Comparison of ENCODE assay signal across 12 cellular contexts in the genomic region with DNA sequence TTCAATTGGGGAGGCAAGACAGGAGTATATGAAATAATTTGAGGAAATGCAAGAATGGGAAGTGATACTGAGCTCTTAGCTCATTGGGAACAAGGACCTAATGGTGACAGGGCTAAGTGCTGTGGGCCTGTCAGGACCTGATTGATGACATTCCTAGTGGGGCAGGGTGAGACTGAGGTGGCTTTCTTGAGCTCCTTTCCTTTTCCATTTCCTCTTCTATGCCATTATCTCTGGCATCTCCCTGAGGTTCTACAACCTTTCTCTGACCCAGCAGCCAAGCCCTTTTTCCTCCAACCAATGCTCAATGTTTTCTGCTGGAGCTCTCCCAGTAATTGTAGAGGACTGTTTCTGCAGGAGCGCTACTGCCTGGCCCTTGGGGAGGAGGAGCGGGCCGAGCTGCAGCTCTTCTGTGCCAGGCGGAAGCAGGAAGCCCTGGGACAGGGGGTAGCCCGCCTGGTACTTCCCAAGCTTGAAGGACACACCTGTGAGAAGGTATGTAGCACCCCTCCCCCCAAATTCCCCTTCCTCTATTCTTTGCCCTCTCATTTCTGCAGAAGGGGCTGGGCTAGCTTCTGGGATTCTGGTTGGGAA. TPM values are rescaled to one million over a fixed set of nuclear protein-coding genes. Genes with fewer than 3 reads are reported as not detected.
DNase-seq lines count a peak whose midpoint lies in the region; ATAC-seq, FAIRE-seq and TF ChIP-seq lines count a peak whose summit lies in the region.
"Had no signal": no experiment of that assay in that cellular context is flagged by ENCODE, and none has a peak within 500 bp of the region (broad histone marks: within the 10 kb centered on the region; RNA-seq: fewer than 3 reads in every experiment).

No MANE protein-coding gene starts in this region.

- no peak for ATAC-seq in HG03442 (IDR thresholded peaks at IDR 0.05; ENCODE audit: unreplicated experiment)

- H3K9me3 Mint-ChIP-seq in activated CD4-positive, alpha-beta T cell treated with anti-CD3 and anti-CD28 coated beads, Interleukin-2, amount 10 ng/mL, durations not matched to agents 7 days and 5 days = no peaks in the 10 kb centered on the region

- peaks cover 39 to 48% of the 10 kb centered on the region in 2 donors for H3K4me1 ChIP-seq in duodenal mucosa (ENCODE audit: control insufficient read depth in 1 of 2, insufficient read depth in 2 of 2, low read length in 2 of 2)
- H3K4me1 ChIP-seq in prostate gland (replicated peaks) = peaks cover 28% of the 10 kb centered on the region

- TF ChIP-seq CTCF in prostate gland (IDR thresholded peaks at IDR 0.05) = no peak

- H3K4me3 ChIP-seq in duodenal mucosa (ENCODE audit: low read depth in 1 of 2, low read length in 2 of 2) (peak overlapping the region in 1 of 2 donors; percentile 89), prostate gland (no peak overlapping the region)

- CTCF ChIA-PET in activated CD4-positive, alpha-beta T cell treated with anti-CD3 and anti-CD28 coated beads, Interleukin-2, amount 10 ng/mL, durations not matched to agents 7 days and 5 days (lab: Charles Lee) = interaction anchor here (1.0 to 7.7 kb wide), 5 partner anchors 9 to 430 kb away, joined by 3 to 192 read pairs (median 7); partner anchors contain the start of gene TAF8

- H3K27ac Mint-ChIP-seq in activated CD4-positive, alpha-beta T cell treated with anti-CD3 and anti-CD28 coated beads, Interleukin-2, amount 10 ng/mL, durations not matched to agents 7 days and 5 days = peak overlapping the region; percentile 16

- H3K27me3 ChIP-seq in duodenal mucosa (ENCODE audit: control insufficient read depth in 1 of 2, insufficient read depth in 2 of 2, low read length in 2 of 2) (no peaks in the 10 kb centered on the region), prostate gland (replicated peaks; ENCODE audit: insufficient read depth) (no peaks in the 10 kb centered on the region)

- 36% methylated on average over 5 of the region's 5 CpGs for WGBS in prostate gland

- peaks cover 25% of the 10 kb centered on the region for H3K4me1 Mint-ChIP-seq in activated CD4-positive, alpha-beta T cell treated with anti-CD3 and anti-CD28 coated beads, Interleukin-2, amount 10 ng/mL, durations not matched to agents 7 days and 5 days

- H3K4me3 Mint-ChIP-seq in activated CD4-positive, alpha-beta T cell treated with anti-CD3 and anti-CD28 coated beads, Interleukin-2, amount 10 ng/mL, durations not matched to agents 7 days and 5 days = no peak overlapping the region

- H3K9me3 ChIP-seq in duodenal mucosa (ENCODE audit: control insufficient read depth in 1 of 2, low read length in 2 of 2) (no peaks in the 10 kb centered on the region), prostate gland (no peaks in the 10 kb centered on the region)

- POLR2A ChIA-PET in activated CD4-positive, alpha-beta T cell treated with anti-CD3 and anti-CD28 coated beads, Interleukin-2, amount 10 ng/mL, durations not matched to agents 7 days and 5 days (lab: Charles Lee) = interaction anchor here (0.5 kb wide), 1 partner anchor 420 kb away, joined by 4 read pairs; no protein-coding TSS in a partner anchor

- peaks cover 11% of the 10 kb centered on the region for H3K36me3 Mint-ChIP-seq in activated CD4-positive, alpha-beta T cell treated with anti-CD3 and anti-CD28 coated beads, Interleukin-2, amount 10 ng/mL, durations not matched to agents 7 days and 5 days (ENCODE audit: low read depth)

- TF ChIP-seq POLR2A in prostate gland (IDR thresholded peaks at IDR 0.05) (no peak), GM12892 (IDR thresholded peaks at IDR 0.05; ENCODE audit: low read depth, low read length) (no peak)

- H3K27ac ChIP-seq in duodenal mucosa (ENCODE audit: low read depth, low read length) (peak overlapping the region; percentile 54), prostate gland (peak overlapping the region; percentile 42 to 51)

- H3K9ac ChIP-seq in duodenal mucosa (ENCODE audit: low read depth in 1 of 2, low read length in 2 of 2) = peak overlapping the region; percentile 15 to 25

- H3K36me3 ChIP-seq in duodenal mucosa (ENCODE audit: control insufficient read depth in 1 of 2, insufficient read depth in 2 of 2, low read length in 2 of 2) (peaks cover 5 to 8% of the 10 kb centered on the region in 2 donors), prostate gland (peaks cover 0 to 3% of the 10 kb centered on the region in 2 donors)

- intact Hi-C loops in prostate gland (cut with DNase I) = loop anchor here (5.0 to 10.0 kb wide), 3 partner anchors 138 to 190 kb away; partner anchors contain the start of genes BYSL and MED20

- peaks cover 16% of the 10 kb centered on the region for H3K27me3 Mint-ChIP-seq in activated CD4-positive, alpha-beta T cell treated with anti-CD3 and anti-CD28 coated beads, Interleukin-2, amount 10 ng/mL, durations not matched to agents 7 days and 5 days

- no peak for DNase-seq in activated CD4-positive, alpha-beta T cell treated with anti-CD3 and anti-CD28 coated beads, Interleukin-2, amount 10 ng/mL, durations not matched to agents 7 days and 5 days
- DNase-seq in activated CD4-positive, alpha-beta T cell treated with anti-CD3 and anti-CD28 coated beads, Interleukin-2, amount 50 U/mL, for 4 hours = no peak
- DNase-seq in NOMO-1 (lab: John Stamatoyannopoulos, UW; ENCODE audit: unreplicated experiment in 2 of 2) (peak; percentile 86 to 90), prostate gland (ENCODE audit: low spot score) (no peak), NCI-H748 treated with DMSO at 0.1 percent for 48 hours (lab: John Stamatoyannopoulos, UW) (no peak), GM12892 (ENCODE audit: insufficient read length) (no peak)
- DNase-seq: caudate nucleus, foreskin fibroblast had no signal

- no peak for FAIRE-seq in GM12892 (lab: Jason Lieb, UNC)
- FAIRE-seq: GM19239 had no signal

RNA-seq across cellular contexts. Expression of gene TOMM6, which starts 2.8 kb away (rescaled TPM):
- 100 to 1,000 TPM; 167 to 202 TPM for total RNA-seq in activated CD4-positive, alpha-beta T cell treated with anti-CD3 and anti-CD28 coated beads, Interleukin-2, amount 10 ng/mL, durations not matched to agents 7 days and 5 days
- 100 to 1,000 TPM; 158 to 233 TPM for total RNA-seq in prostate gland
- polyA plus RNA-seq in GM12892 (2012; ENCODE audit: missing spikeins) = 468 TPM

RNA-seq across cellular contexts. Expression of gene PRICKLE4, which starts 4.1 kb away (rescaled TPM):
- not detected for total RNA-seq in activated CD4-positive, alpha-beta T cell treated with anti-CD3 and anti-CD28 coated beads, Interleukin-2, amount 10 ng/mL, durations not matched to agents 7 days and 5 days
- 10 to 100 TPM; 11.4 to 11.6 TPM for total RNA-seq in prostate gland
- polyA plus RNA-seq in GM12892 (2012; ENCODE audit: missing spikeins) = not detected

RNA-seq across cellular contexts. Expression of gene FRS3, which starts 5.0 kb away (rescaled TPM):
- 1 to 10 TPM; 4.6 TPM for total RNA-seq in activated CD4-positive, alpha-beta T cell treated with anti-CD3 and anti-CD28 coated beads, Interleukin-2, amount 10 ng/mL, durations not matched to agents 7 days and 5 days
- 10 to 100 TPM in 1 of 2 donors, 1 to 10 TPM in 1; 5.9 to 18.4 TPM for total RNA-seq in prostate gland
- 1.9 TPM for polyA plus RNA-seq in GM12892 (2012; ENCODE audit: missing spikeins)

RNA-seq across cellular contexts. Expression of gene PGC, which starts 37.5 kb away (rescaled TPM):
- not detected for total RNA-seq in activated CD4-positive, alpha-beta T cell treated with anti-CD3 and anti-CD28 coated beads, Interleukin-2, amount 10 ng/mL, durations not matched to agents 7 days and 5 days
- 100 to 1,000 TPM in 1 of 2 donors, 10 to 100 TPM in 1; 18.4 to 391 TPM for total RNA-seq in prostate gland
- not detected for polyA plus RNA-seq in GM12892 (2012; ENCODE audit: missing spikeins)
- total RNA-seq: liver had no signal

RNA-seq across cellular contexts. Expression of gene TFEB, which starts 49.3 kb away (rescaled TPM):
- 10 to 100 TPM in 1 of 2 experiments, 1 to 10 TPM in 1; 9.7 to 12.5 TPM for total RNA-seq in activated CD4-positive, alpha-beta T cell treated with anti-CD3 and anti-CD28 coated beads, Interleukin-2, amount 10 ng/mL, durations not matched to agents 7 days and 5 days
- total RNA-seq in prostate gland = 10 to 100 TPM; 28.4 to 31.2 TPM
- polyA plus RNA-seq in GM12892 (2012; ENCODE audit: missing spikeins) = 55.3 TPM

Comparison
In these comparisons a context has a peak if more than half of its experiments do, and no peak if none do; other contexts are left out.
1. DNase-seq: peak in NOMO-1 (2 of 2); none in activated CD4-positive, alpha-beta T cell treated with anti-CD3 and anti-CD28 coated beads, Interleukin-2, amount 10 ng/mL, durations not matched to agents 7 days and 5 days (single experiment), activated CD4-positive, alpha-beta T cell treated with anti-CD3 and anti-CD28 coated beads, Interleukin-2, amount 50 U/mL, for 4 hours (0 of 2), prostate gland (single experiment), NCI-H748 treated with DMSO at 0.1 percent for 48 hours (single experiment) and GM12892 (single experiment).
2. RNA of gene PRICKLE4, which starts 4.1 kb away (total RNA-seq): 11.4 to 11.6 TPM in prostate gland; not detected in activated CD4-positive, alpha-beta T cell treated with anti-CD3 and anti-CD28 coated beads, Interleukin-2, amount 10 ng/mL, durations not matched to agents 7 days and 5 days; every median in the first group is over 10 times any median in the second.